Comparison of ENCODE assay signal across 21 cellular contexts in genomic region chr21:29215709-29216108, GRCh38.
A peak's percentile ranks its signal among the peaks of the same experiment; 100 is the strongest.
DNase-seq lines count a peak whose midpoint lies in the region; ATAC-seq, FAIRE-seq and TF ChIP-seq lines count a peak whose summit lies in the region.
"Had no signal": no experiment of that assay in that cellular context is flagged by ENCODE, and none has a peak within 500 bp of the region (broad histone marks: within the 10 kb centered on the region; RNA-seq: fewer than 3 reads in every experiment).

No MANE protein-coding gene starts in this region.

- TF ChIP-seq CTCF in K562 (IDR thresholded peaks at IDR 0.05 in 2 of 3, conservative IDR thresholded peaks at IDR 0.05 in 1 of 3; ENCODE audit: insufficient read depth in 2 of 3, low read depth in 1 of 3, low read length in 3 of 3) (no peak), lower lobe of right lung (IDR thresholded peaks at IDR 0.05) (no peak), left lung (IDR thresholded peaks at IDR 0.05) (no peak)

- H3K9me1 ChIP-seq in K562 (ENCODE audit: control insufficient read depth, insufficient read depth, low read length) = no peaks in the 10 kb centered on the region

- in situ Hi-C loops in K562 (cut with MboI) = no loop called here

- H3K79me2 ChIP-seq in K562 (ENCODE audit: control insufficient read depth, insufficient read depth, low read length) = no peaks in the 10 kb centered on the region

- H2AFZ ChIP-seq in K562 (ENCODE audit: low read depth, low read length) = no peak overlapping the region

- BruUV-seq in K562 (replicated peaks; lab: Mats Ljungman, UMichigan) = no TSS peak

- no peak for TF ChIP-seq RAD21 in K562 (CRISPR knock-in tag; conservative IDR thresholded peaks at IDR 0.05 in 1 of 2, IDR thresholded peaks at IDR 0.05 in 1 of 2)

- H3K27ac ChIP-seq in K562 (ENCODE audit: extremely low read depth, low read depth, low read length) (no peak overlapping the region), lower lobe of right lung (no peak overlapping the region), left lung (no peak overlapping the region)
- H3K27ac ChIP-seq: adrenal gland, C4-2B, heart right ventricle, uterus had no signal

- TF ChIP-seq EP300 in K562 (IDR thresholded peaks at IDR 0.05; ENCODE audit: low read length) = no peak

- no peak for FAIRE-seq in K562 (lab: Jason Lieb, UNC)

- no peak for ATAC-seq in K562
- ATAC-seq in left lobe of liver = peak; percentile 92
- no peak for ATAC-seq in lower lobe of right lung
- ATAC-seq in left lung = no peak
- ATAC-seq: HCT116, heart right ventricle had no signal

- DNase-seq in DMS 273 (lab: John Stamatoyannopoulos, UW; ENCODE audit: unreplicated experiment) (peak; percentile 82), NCI-H446 (lab: John Stamatoyannopoulos, UW) (peak; percentile 13 to 65), K562 (ENCODE audit: extremely low read depth in 1 of 4, low spot score in 3 of 4) (no peak), left lobe of liver (ENCODE audit: low spot score) (no peak), occipital lobe (lab: John Stamatoyannopoulos, UW) (no peak), lower lobe of right lung (no peak), left lung (no peak)
- DNase-seq in stimulated activated CD4-positive, alpha-beta T cell treated with anti-CD3 and anti-CD28 coated beads, Interleukin-12 subunit alpha, Interleukin-12 subunit beta, amount 100 ng/mL, for 4 hours = no peak
- DNase-seq: activated CD4-positive, alpha-beta T cell treated with anti-CD3 and anti-CD28 coated beads, Interleukin-2, amount 50 U/mL, for 4 hours; activated effector memory CD4-positive, alpha-beta T cell treated with Interleukin-2 at 50 U/mL for 16 hours; adrenal gland; heart right ventricle; immature natural killer cell; NCI-H1048; NCI-H187 treated with DMSO at 0.1 percent for 48 hours; NCI-H226; stimulated activated CD4-positive, alpha-beta T cell treated with anti-CD3 and anti-CD28 coated beads, Interleukin-1b, Interleukin-23, amount 100 ng/mL, for 48 hours; substantia nigra; uterus had no signal

- H3K27me3 ChIP-seq in K562 (ENCODE audit: control insufficient read depth in 2 of 2, insufficient read depth in 2 of 2, low read length in 2 of 2) = peaks cover 0 to 16% of the 10 kb centered on the region in 2 experiments; a peak in 2 of 5 replicates
- no peaks in the 10 kb centered on the region for H3K27me3 ChIP-seq in lower lobe of right lung (ENCODE audit: low read depth)
- no peaks in the 10 kb centered on the region for H3K27me3 ChIP-seq in left lung
- H3K27me3 ChIP-seq: adrenal gland, heart right ventricle, uterus had no signal

- H3K4me3 ChIP-seq in K562 = no peak overlapping the region
- no peak overlapping the region for H3K4me3 ChIP-seq in lower lobe of right lung
- H3K4me3 ChIP-seq in left lung = no peak overlapping the region
- H3K4me3 ChIP-seq: adrenal gland, heart right ventricle, uterus had no signal

- H4K20me1 ChIP-seq in K562 (replicated peaks; ENCODE audit: control insufficient read depth, insufficient read depth, low read length) = no peaks in the 10 kb centered on the region

- intact Hi-C loops in K562 (cut with micrococcal nuclease) (no loop called here), lower lobe of right lung (cut with DNase I) (no loop called here), left lung (cut with DNase I) (no loop called here)

- WGBS in K562 (ENCODE audit: insufficient coverage, low coverage, missing lambda C conversion rate) = 0% methylated on average over 2 of the region's 2 CpGs

- H3K4me2 ChIP-seq in K562 (ENCODE audit: insufficient read depth, low read length) = no peak overlapping the region

- H3K4me1 ChIP-seq in K562 (replicated peaks in 1 of 2; ENCODE audit: control insufficient read depth in 2 of 2, insufficient read depth in 2 of 2, low read length in 2 of 2) (no peaks in the 10 kb centered on the region; a peak in 2 of 5 replicates), lower lobe of right lung (no peaks in the 10 kb centered on the region), left lung (peaks cover 0 to 34% of the 10 kb centered on the region in 2 donors)
- H3K4me1 ChIP-seq: adrenal gland, uterus had no signal

- no peak for TF ChIP-seq POLR2A in K562 (conservative IDR thresholded peaks at IDR 0.05)

- H3K9ac ChIP-seq in K562 (ENCODE audit: insufficient read depth in 1 of 2, low read depth in 2 of 2, low read length in 2 of 2) = no peak overlapping the region

- H3K36me3 ChIP-seq in K562 (ENCODE audit: control insufficient read depth, insufficient read depth, low read length) (no peaks in the 10 kb centered on the region), lower lobe of right lung (no peaks in the 10 kb centered on the region), left lung (no peaks in the 10 kb centered on the region)
- H3K36me3 ChIP-seq: adrenal gland, heart right ventricle, uterus had no signal

- POLR2A ChIA-PET in K562 (lab: Yijun Ruan, JAX) = no interaction called here

- CTCF ChIA-PET in K562 (lab: Yijun Ruan, JAX; ENCODE audit: low intra/inter-chr PET ratio) = no interaction called here

- no peaks in the 10 kb centered on the region for H3K9me3 ChIP-seq in K562 (replicated peaks; ENCODE audit: control insufficient read depth, insufficient read depth, low read depth, low read length)
- no peaks in the 10 kb centered on the region for H3K9me3 ChIP-seq in lower lobe of right lung
- H3K9me3 ChIP-seq in left lung = no peaks in the 10 kb centered on the region
- H3K9me3 ChIP-seq: adrenal gland, heart right ventricle, uterus had no signal

TF ChIP-seq in K562, 482 proteins besides CTCF, POLR2A, EP300 and RAD21:
- TF ChIP-seq, protein P1, sequence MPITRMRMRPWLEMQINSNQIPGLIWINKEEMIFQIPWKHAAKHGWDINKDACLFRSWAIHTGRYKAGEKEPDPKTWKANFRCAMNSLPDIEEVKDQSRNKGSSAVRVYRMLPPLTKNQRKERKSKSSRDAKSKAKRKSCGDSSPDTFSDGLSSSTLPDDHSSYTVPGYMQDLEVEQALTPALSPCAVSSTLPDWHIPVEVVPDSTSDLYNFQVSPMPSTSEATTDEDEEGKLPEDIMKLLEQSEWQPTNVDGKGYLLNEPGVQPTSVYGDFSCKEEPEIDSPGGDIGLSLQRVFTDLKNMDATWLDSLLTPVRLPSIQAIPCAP (CRISPR knock-in tag; IDR thresholded peaks at IDR 0.05; ENCODE audit: borderline replicate concordance) = no peak
- TF ChIP-seq KLF16 (IDR thresholded peaks at IDR 0.05) (no peak), ZBTB40 (IDR thresholded peaks at IDR 0.05) (peak; percentile 80), ZBTB40 (CRISPR knock-in tag; IDR thresholded peaks at IDR 0.05) (no peak), E2F3 (CRISPR knock-in tag; IDR thresholded peaks at IDR 0.05) (no peak)

Comparison
In these comparisons a context has a peak if more than half of its experiments do, and no peak if none do; other contexts are left out.
1. DNase-seq: peak in DMS 273 (single experiment) and NCI-H446 (2 of 2); none in K562 (0 of 4), left lobe of liver (single experiment), occipital lobe (single experiment), lower lobe of right lung (single experiment), stimulated activated CD4-positive, alpha-beta T cell treated with anti-CD3 and anti-CD28 coated beads, Interleukin-12 subunit alpha, Interleukin-12 subunit beta, amount 100 ng/mL, for 4 hours (single experiment) and left lung (0 of 2).